Comparison of ENCODE assay signal across 1 cellular context in genomic region chr1:182588460-182589396, GRCh38.
TF ChIP-seq lines count a peak whose summit lies in the region.

TSS of gene RNASEL (minus strand) at chr1:182589256. CDS start at chr1:182586806, 2,450 bp downstream.

TF ChIP-seq in K562, 482 proteins besides CTCF, POLR2A, EP300 and RAD21 (continued from another document and continues in another):
- no peak for TF ChIP-seq HOMEZ (CRISPR knock-in tag; IDR thresholded peaks at IDR 0.05)
- TF ChIP-seq RFX5 (IDR thresholded peaks at IDR 0.05; ENCODE audit: low read depth, low read length): no peak
- TF ChIP-seq HLTF (IDR thresholded peaks at IDR 0.05): 0 out of 2 replicates have a peak, but pooled peaks have one; percentile 16
- 0 out of 2 replicates have a peak, but pooled peaks have one; percentile 58 for TF ChIP-seq CTBP1 (IDR thresholded peaks at IDR 0.05; ENCODE audit: borderline replicate concordance)
- no peak for TF ChIP-seq ZNF124 (CRISPR knock-in tag; IDR thresholded peaks at IDR 0.05)
- TF ChIP-seq NFE2 (IDR thresholded peaks at IDR 0.05; ENCODE audit: low read depth): peak; percentile 87
- no peak for TF ChIP-seq THAP12 (CRISPR knock-in tag; IDR thresholded peaks at IDR 0.05)
- no peak for TF ChIP-seq TCFL5 (CRISPR knock-in tag; conservative IDR thresholded peaks at IDR 0.05)
- TF ChIP-seq ZBTB34 (CRISPR knock-in tag; IDR thresholded peaks at IDR 0.05): no peak
- TF ChIP-seq MIER1 (IDR thresholded peaks at IDR 0.05; ENCODE audit: low read depth): no peak
- no peak for TF ChIP-seq LEF1 (IDR thresholded peaks at IDR 0.05)
- TF ChIP-seq CREB3L1 (IDR thresholded peaks at IDR 0.05; ENCODE audit: borderline replicate concordance, low read depth): 0 out of 2 replicates have a peak, but pooled peaks have one; percentile 28
- no peak for TF ChIP-seq CREB1 (IDR thresholded peaks at IDR 0.05)
- peak; percentile 44 for TF ChIP-seq CREB1 (CRISPR knock-in tag; IDR thresholded peaks at IDR 0.05)
- no peak for TF ChIP-seq ZNF197 (CRISPR knock-in tag; IDR thresholded peaks at IDR 0.05; ENCODE audit: low read depth)
- TF ChIP-seq TAL1 (IDR thresholded peaks at IDR 0.05): no peak
- no peak for TF ChIP-seq HMG20B (CRISPR knock-in tag; IDR thresholded peaks at IDR 0.05)
- TF ChIP-seq ZKSCAN1 (IDR thresholded peaks at IDR 0.05; ENCODE audit: low read depth, low read length): no peak
- no peak for TF ChIP-seq ZNF583 (CRISPR knock-in tag; IDR thresholded peaks at IDR 0.05)
- TF ChIP-seq USF1 (CRISPR knock-in tag; IDR thresholded peaks at IDR 0.05): no peak
- no peak for TF ChIP-seq BCOR (IDR thresholded peaks at IDR 0.05)
- TF ChIP-seq SIX5 (IDR thresholded peaks at IDR 0.05; ENCODE audit: borderline replicate concordance in 1 of 2, insufficient read depth in 1 of 2, low read depth in 1 of 2, low read length in 2 of 2): no peak
- TF ChIP-seq TAF15 (IDR thresholded peaks at IDR 0.05; ENCODE audit: low read depth, low read length): no peak
- no peak for TF ChIP-seq ADNP (tag; IDR thresholded peaks at IDR 0.05)
- no peak for TF ChIP-seq RBM14 (IDR thresholded peaks at IDR 0.05; ENCODE audit: borderline replicate concordance, insufficient read depth, low read depth, low read length)
- TF ChIP-seq ZNF561 (CRISPR knock-in tag; conservative IDR thresholded peaks at IDR 0.05): 0 out of 2 replicates have a peak, but pooled peaks have one; percentile 68
- no peak for TF ChIP-seq COPS2 (conservative IDR thresholded peaks at IDR 0.05)
- no peak for TF ChIP-seq FOXA1 (IDR thresholded peaks at IDR 0.05; ENCODE audit: borderline replicate concordance)
- TF ChIP-seq ZC3H11A (IDR thresholded peaks at IDR 0.05; ENCODE audit: low read depth, low read length): no peak
- no peak for TF ChIP-seq ZNF695 (CRISPR knock-in tag; IDR thresholded peaks at IDR 0.05)
- no peak for TF ChIP-seq SMAD3 (CRISPR knock-in tag; conservative IDR thresholded peaks at IDR 0.05)
- TF ChIP-seq U2AF1 (optimal IDR thresholded peaks at IDR 0.05; ENCODE audit: low read depth, low read length): no peak
- TF ChIP-seq ZFX (CRISPR knock-in tag; IDR thresholded peaks at IDR 0.05): no peak
- no peak for TF ChIP-seq MCM2 (IDR thresholded peaks at IDR 0.05; ENCODE audit: low read depth)
- TF ChIP-seq FOXK2 (conservative IDR thresholded peaks at IDR 0.05 in 1 of 2, IDR thresholded peaks at IDR 0.05 in 1 of 2; ENCODE audit: low read depth in 2 of 2): peak; percentile 83 to 87
- no peak for TF ChIP-seq CCNT2 (IDR thresholded peaks at IDR 0.05; ENCODE audit: borderline replicate concordance, extremely low read depth, insufficient read length, low read depth, low read length)
- TF ChIP-seq RBFOX2 (IDR thresholded peaks at IDR 0.05; ENCODE audit: low read depth, low read length): peak; percentile 70
- TF ChIP-seq KDM4B (IDR thresholded peaks at IDR 0.05; ENCODE audit: borderline replicate concordance in 2 of 2, low read depth in 1 of 2): no peak
- TF ChIP-seq SLC30A9 (CRISPR knock-in tag; IDR thresholded peaks at IDR 0.05): no peak
- no peak for TF ChIP-seq CHCHD3 (CRISPR knock-in tag; IDR thresholded peaks at IDR 0.05)
- no peak for TF ChIP-seq NCOR1 (IDR thresholded peaks at IDR 0.05)
- no peak for TF ChIP-seq ZBTB33 (CRISPR knock-in tag; IDR thresholded peaks at IDR 0.05)
- 0 out of 2 replicates have a peak, but pooled peaks have one; percentile 55 for TF ChIP-seq SMARCC2 (IDR thresholded peaks at IDR 0.05; ENCODE audit: low read depth)
- TF ChIP-seq HMGXB4 (CRISPR knock-in tag; IDR thresholded peaks at IDR 0.05): no peak
- no peak for TF ChIP-seq DNMT1 (IDR thresholded peaks at IDR 0.05)
- TF ChIP-seq NONO (IDR thresholded peaks at IDR 0.05; ENCODE audit: low read depth in 2 of 2, low read length in 1 of 2): no peak
- no peak for TF ChIP-seq MITF (IDR thresholded peaks at IDR 0.05)
- no peak for TF ChIP-seq GTF3C2 (IDR thresholded peaks at IDR 0.05; ENCODE audit: borderline replicate concordance, extremely low read depth, insufficient read length)
- TF ChIP-seq E2F6 (IDR thresholded peaks at IDR 0.05; ENCODE audit: borderline replicate concordance in 1 of 2, extremely low read depth in 1 of 2, insufficient read depth in 1 of 2, insufficient read length in 1 of 2, low read depth in 1 of 2, low read length in 1 of 2, poor library complexity in 1 of 2, severe bottlenecking in 1 of 2): peak in 1 of 2 experiments; percentile 65
- TF ChIP-seq CSDE1 (IDR thresholded peaks at IDR 0.05): 0 out of 4 replicates have a peak, but pooled peaks of 1 of the 2 experiments have one; percentile 28
